ENCODE assay signal across 22 cellular contexts in the genomic region with DNA sequence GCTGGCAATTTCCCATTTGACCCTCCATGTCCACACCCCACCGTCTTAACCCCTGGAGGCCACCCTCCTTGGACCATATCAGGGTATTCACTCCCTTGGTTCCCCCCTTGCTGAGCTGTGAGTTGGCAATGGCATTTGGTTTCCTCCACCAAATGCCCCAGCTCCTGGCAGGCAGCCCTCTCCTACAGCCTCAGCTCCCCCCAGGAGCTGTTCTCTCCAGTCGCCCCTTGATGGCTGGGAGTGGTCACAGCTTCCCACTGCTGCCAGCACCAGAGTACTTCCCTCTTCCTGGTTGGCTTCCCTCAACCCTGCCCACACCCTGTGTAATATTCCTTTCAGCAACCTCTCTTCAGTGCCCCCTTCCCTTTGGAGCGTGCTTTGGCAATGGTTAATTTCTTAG.
DNase-seq lines count a peak whose midpoint lies in the region; ATAC-seq, FAIRE-seq and TF ChIP-seq lines count a peak whose summit lies in the region.
"Had no signal": no experiment of that assay in that cellular context is flagged by ENCODE, and none has a peak within 500 bp of the region (broad histone marks: within the 10 kb centered on the region; RNA-seq: fewer than 3 reads in every experiment).

No MANE protein-coding gene starts in this region.

- no peaks in the 10 kb centered on the region for H3K36me3 Mint-ChIP-seq in stimulated activated memory B cell treated with anti-CD40 and anti-IgM and Interleukin-4, amounts not matched to agents 10 μg/mL and 1 μg/mL and 100 μg/mL, for 72 hours
- H3K36me3 Mint-ChIP-seq: CD4-positive, CD25-positive, alpha-beta regulatory T cell had no signal

- H3K4me3 Mint-ChIP-seq in stimulated activated memory B cell treated with anti-CD40 and anti-IgM and Interleukin-4, amounts not matched to agents 10 μg/mL and 1 μg/mL and 100 μg/mL, for 72 hours: no peak overlapping the region
- H3K4me3 Mint-ChIP-seq: B cell; CD4-positive, CD25-positive, alpha-beta regulatory T cell had no signal

- no peak overlapping the region for H3K4me3 ChIP-seq in body of pancreas
- no peak overlapping the region for H3K4me3 ChIP-seq in pancreas
- H3K4me3 ChIP-seq: HAP-1 had no signal

- H3K36me3 ChIP-seq in body of pancreas (replicated peaks in 1 of 2; ENCODE audit: insufficient read depth in 1 of 2, low read depth in 2 of 2) (no peaks in the 10 kb centered on the region), pancreas (no peaks in the 10 kb centered on the region)
- H3K36me3 ChIP-seq: HAP-1 had no signal

- no peaks in the 10 kb centered on the region for H3K9me3 ChIP-seq in body of pancreas
- H3K9me3 ChIP-seq in pancreas: no peaks in the 10 kb centered on the region
- H3K9me3 ChIP-seq: Caco-2, HAP-1 had no signal

- peaks cover 65% of the 10 kb centered on the region for H3K27me3 Mint-ChIP-seq in stimulated activated memory B cell treated with anti-CD40 and anti-IgM and Interleukin-4, amounts not matched to agents 10 μg/mL and 1 μg/mL and 100 μg/mL, for 72 hours
- H3K27me3 Mint-ChIP-seq: CD4-positive, CD25-positive, alpha-beta regulatory T cell had no signal

- intact Hi-C loops in body of pancreas (cut with DNase I) (no loop called here), pancreas (cut with DNase I) (no loop called here)

- peak overlapping the region in 3 of 4 donors; percentile 94 to 99 (median 98) for H3K27ac ChIP-seq in body of pancreas
- H3K27ac ChIP-seq in pancreas: peak overlapping the region in 3 of 4 donors; percentile 28 to 95 (median 92)

- H3K4me1 ChIP-seq in body of pancreas (peaks cover 49% of the 10 kb centered on the region), pancreas (peaks cover 0 to 9% (median 0%) of the 10 kb centered on the region in 3 donors)

- TF ChIP-seq CTCF in body of pancreas (IDR thresholded peaks at IDR 0.05) (no peak), pancreas (IDR thresholded peaks at IDR 0.05) (no peak)

- WGBS in body of pancreas, 2 donors: 39 to 44% methylated on average over 3 of the region's 3 CpGs
- WGBS in pancreas, 2 donors: 39 to 46% methylated on average over 3 of the region's 3 CpGs

- TF ChIP-seq POLR2A in body of pancreas (IDR thresholded peaks at IDR 0.05): no peak

- FAIRE-seq in pancreas (lab: Jason Lieb, UNC): no peak
- FAIRE-seq: GM12891, HTR-8/SVneo had no signal

- peak; percentile 19 for DNase-seq in NCI-H2029 (lab: John Stamatoyannopoulos, UW)
- DNase-seq in NCI-H2029 treated with DMSO at 0.1 percent for 48 hours (lab: John Stamatoyannopoulos, UW): no peak
- peak; percentile 33 to 55 (median 47) for DNase-seq in body of pancreas
- DNase-seq in pancreas: peak in 3 of 6 donors; percentile 46 to 63 (median 48)
- DNase-seq in putamen (ENCODE audit: low spot score): no peak
- DNase-seq in mucosa of gallbladder (ENCODE audit: low spot score): no peak
- DNase-seq: 8988T; Caco-2; CD4-positive, CD25-positive, alpha-beta regulatory T cell; EL; MM.1S; NCI-H1092; NCI-H1436 treated with DMSO at 0.1 percent for 48 hours; NCI-H2081 treated with DMSO at 0.1 percent for 48 hours; NCI-H510A; NCI-H748 treated with DMSO at 0.1 percent for 48 hours had no signal

- H3K4me1 Mint-ChIP-seq in stimulated activated memory B cell treated with anti-CD40 and anti-IgM and Interleukin-4, amounts not matched to agents 10 μg/mL and 1 μg/mL and 100 μg/mL, for 72 hours: peaks cover 19% of the 10 kb centered on the region

- ATAC-seq in body of pancreas (peak; percentile 16), pancreas (peak in 3 of 4 donors; percentile 5 to 27 (median 21)), GM19395 (IDR thresholded peaks at IDR 0.05; ENCODE audit: unreplicated experiment) (no peak)
- no peak for ATAC-seq in stimulated activated memory B cell treated with anti-CD40 and anti-IgM and Interleukin-4, amounts not matched to agents 10 μg/mL and 1 μg/mL and 100 μg/mL, for 72 hours

- no peak overlapping the region for H3K27ac Mint-ChIP-seq in stimulated activated memory B cell treated with anti-CD40 and anti-IgM and Interleukin-4, amounts not matched to agents 10 μg/mL and 1 μg/mL and 100 μg/mL, for 72 hours
- H3K27ac Mint-ChIP-seq: B cell had no signal

- H3K9me3 Mint-ChIP-seq in stimulated activated memory B cell treated with anti-CD40 and anti-IgM and Interleukin-4, amounts not matched to agents 10 μg/mL and 1 μg/mL and 100 μg/mL, for 72 hours: no peaks in the 10 kb centered on the region

- H3K27me3 ChIP-seq in body of pancreas (no peaks in the 10 kb centered on the region), pancreas (no peaks in the 10 kb centered on the region)

Comparison
In these comparisons a context has a peak if more than half of its experiments do, and no peak if none do; other contexts are left out.
1. DNase-seq: peak in NCI-H2029 (single experiment) and body of pancreas (4 of 4); none in NCI-H2029 treated with DMSO at 0.1 percent for 48 hours (single experiment), putamen (single experiment) and mucosa of gallbladder (single experiment).
2. ATAC-seq: peak in body of pancreas (single experiment) and pancreas (3 of 4); none in GM19395 (single experiment) and stimulated activated memory B cell treated with anti-CD40 and anti-IgM and Interleukin-4, amounts not matched to agents 10 μg/mL and 1 μg/mL and 100 μg/mL, for 72 hours (single experiment).